In genomic region chr1:22872971-22873664, GRCh38 we compare ENCODE assay signal across 13 cellular contexts.
DNase-seq lines count a peak whose midpoint lies in the region; ATAC-seq, FAIRE-seq and TF ChIP-seq lines count a peak whose summit lies in the region.
"Had no signal": no experiment of that assay in that cellular context is flagged by ENCODE, and none has a peak within 500 bp of the region (broad histone marks: within the 10 kb centered on the region; RNA-seq: fewer than 3 reads in every experiment).

No MANE protein-coding gene starts in this region.

- peaks cover 4% of the 10 kb centered on the region for H3K36me3 ChIP-seq in bronchial epithelial cell (ENCODE audit: control insufficient read depth, insufficient read depth, low read length)
- no peaks in the 10 kb centered on the region for H3K36me3 ChIP-seq in trophoblast cell (ENCODE audit: control insufficient read depth in 1 of 2, insufficient read depth in 2 of 2, low read length in 2 of 2)
- no peaks in the 10 kb centered on the region for H3K36me3 ChIP-seq in psoas muscle (ENCODE audit: insufficient read depth in 1 of 2, low read depth in 1 of 2)

- H3K4me1 ChIP-seq in trophoblast cell (ENCODE audit: control insufficient read depth in 1 of 2, insufficient read depth in 2 of 2, low read length in 2 of 2): no peaks in the 10 kb centered on the region
- peaks cover 4% of the 10 kb centered on the region for H3K4me1 ChIP-seq in psoas muscle

- no peak overlapping the region for H3K9ac ChIP-seq in trophoblast cell (ENCODE audit: low read length)
- H3K9ac ChIP-seq: KMS-11 had no signal

- H2BK120ac ChIP-seq in trophoblast cell (ENCODE audit: insufficient read depth, low read length, poor library complexity): no peak overlapping the region

- no peak overlapping the region for H3K14ac ChIP-seq in trophoblast cell (ENCODE audit: low read length)

- H3K23ac ChIP-seq in trophoblast cell (ENCODE audit: low read length): no peak overlapping the region

- no peak overlapping the region for H2BK5ac ChIP-seq in trophoblast cell (ENCODE audit: low read depth, low read length, poor library complexity)

- no peak overlapping the region for H3K4ac ChIP-seq in trophoblast cell (ENCODE audit: low read depth, low read length)

- no peaks in the 10 kb centered on the region for H3K79me1 ChIP-seq in trophoblast cell (ENCODE audit: low read length)

- H2AK5ac ChIP-seq in trophoblast cell (ENCODE audit: low read length): no peak overlapping the region

- peak; percentile 85 for FAIRE-seq in bronchial epithelial cell (lab: Jason Lieb, UNC)
- FAIRE-seq: H1 had no signal

- no peaks in the 10 kb centered on the region for H3K36me3 Mint-ChIP-seq in activated T-cell treated with anti-CD3 and anti-CD28 coated beads, Interleukin-2, amount 50 U/mL, for 72 hours (ENCODE audit: insufficient read depth in 2 of 2)

- no peak overlapping the region for H3K4me3 Mint-ChIP-seq in activated T-cell treated with anti-CD3 and anti-CD28 coated beads, Interleukin-2, amount 50 U/mL, for 72 hours

- no peaks in the 10 kb centered on the region for H3K79me2 ChIP-seq in trophoblast cell (ENCODE audit: control insufficient read depth, insufficient read depth, low read length, poor library complexity)

- H3K4me3 ChIP-seq in bronchial epithelial cell (ENCODE audit: low read depth, low read length) (no peak overlapping the region), trophoblast cell (ENCODE audit: low read depth, low read length) (no peak overlapping the region), psoas muscle (no peak overlapping the region)

- H3K27me3 ChIP-seq in bronchial epithelial cell (ENCODE audit: control insufficient read depth, insufficient read depth, low read length) (no peaks in the 10 kb centered on the region), trophoblast cell (ENCODE audit: insufficient read depth, low read length) (no peaks in the 10 kb centered on the region), psoas muscle (ENCODE audit: insufficient read depth in 3 of 3, low read length in 2 of 3) (peaks cover 0 to 24% (median 0%) of the 10 kb centered on the region in 3 donors)

- intact Hi-C loops in psoas muscle (cut with DNase I): no loop called here

- no peaks in the 10 kb centered on the region for H3K4me1 Mint-ChIP-seq in activated T-cell treated with anti-CD3 and anti-CD28 coated beads, Interleukin-2, amount 50 U/mL, for 72 hours (ENCODE audit: low read depth)

- no peaks in the 10 kb centered on the region for H3K9me3 Mint-ChIP-seq in activated T-cell treated with anti-CD3 and anti-CD28 coated beads, Interleukin-2, amount 50 U/mL, for 72 hours

- DNase-seq in ACHN: peak; percentile 88
- DNase-seq in bronchial epithelial cell (ENCODE audit: low read depth): peak; percentile 80
- DNase-seq in kidney glomerular epithelial cell (lab: John Stamatoyannopoulos, UW): peak; percentile 86
- peak; percentile 71 to 81 for DNase-seq in trophoblast cell
- DNase-seq in retina: no peak
- DNase-seq in psoas muscle: no peak
- DNase-seq in activated T-cell treated with anti-CD3 and anti-CD28 coated beads, Interleukin-2, amount 50 U/mL, for 72 hours: no peak
- DNase-seq in SK-N-DZ (ENCODE audit: low spot score): no peak
- DNase-seq: C1 segment of cervical spinal cord, NCI-H2029, NCI-H526 treated with DMSO at 0.1 percent for 48 hours had no signal

- no peak overlapping the region for H3K27ac ChIP-seq in trophoblast cell (ENCODE audit: low read depth, low read length)
- H3K27ac ChIP-seq in psoas muscle: no peak overlapping the region
- H3K27ac ChIP-seq: KMS-11 had no signal

- H3K27ac Mint-ChIP-seq in activated T-cell treated with anti-CD3 and anti-CD28 coated beads, Interleukin-2, amount 50 U/mL, for 72 hours: no peak overlapping the region

- H4K91ac ChIP-seq in trophoblast cell (ENCODE audit: low read depth, low read length): no peak overlapping the region

- H3K4me2 ChIP-seq in trophoblast cell (ENCODE audit: low read length): no peak overlapping the region
- H3K4me2 ChIP-seq: KMS-11 had no signal

- TF ChIP-seq CTCF in bronchial epithelial cell (IDR thresholded peaks at IDR 0.05; ENCODE audit: insufficient read depth, low read length, severe bottlenecking) (no peak), psoas muscle (IDR thresholded peaks at IDR 0.05) (no peak)

- no peak overlapping the region for H4K12ac ChIP-seq in trophoblast cell (ENCODE audit: low read depth, low read length)

- H4K8ac ChIP-seq in trophoblast cell (ENCODE audit: low read depth, low read length): no peak overlapping the region

- no peak overlapping the region for H3K18ac ChIP-seq in trophoblast cell (ENCODE audit: low read length)

- whole genome bisulfite sequencing in trophoblast cell (ENCODE audit: extremely low coverage, insufficient coverage, insufficient read length): no CpG with 5 or more reads among the region's 11 CpGs
- WGBS in psoas muscle, 3 donors: 77 to 86% (median 82%) methylated on average over 11 of the region's 11 CpGs

- no peak for ATAC-seq in psoas muscle
- no peak for ATAC-seq in activated T-cell treated with anti-CD3 and anti-CD28 coated beads, Interleukin-2, amount 50 U/mL, for 72 hours (replicated peaks in 1 of 2)

- H2BK12ac ChIP-seq in trophoblast cell (ENCODE audit: low read length): no peak overlapping the region

- in situ Hi-C loops in ACHN (cut with HindIII; ENCODE audit: low pct_ligation_motif_present, low pct_unique_long_range_greater_than_20kb, low sequenced_read_pairs): no loop called here

- H3K27me3 Mint-ChIP-seq in activated T-cell treated with anti-CD3 and anti-CD28 coated beads, Interleukin-2, amount 50 U/mL, for 72 hours (ENCODE audit: low read depth): peaks cover 12% of the 10 kb centered on the region

- no peak overlapping the region for H2AFZ ChIP-seq in trophoblast cell (ENCODE audit: insufficient read depth, low read length, poor library complexity)

- H3K9me3 ChIP-seq in trophoblast cell (ENCODE audit: insufficient read depth, low read depth, low read length) (peaks cover 4% of the 10 kb centered on the region), psoas muscle (no peaks in the 10 kb centered on the region)

Comparison
In these comparisons a context has a peak if more than half of its experiments do, and no peak if none do; other contexts are left out.
1. DNase-seq: peak in ACHN (single experiment), bronchial epithelial cell (single experiment), kidney glomerular epithelial cell (single experiment) and trophoblast cell (2 of 2); none in retina (single experiment), psoas muscle (0 of 2), activated T-cell treated with anti-CD3 and anti-CD28 coated beads, Interleukin-2, amount 50 U/mL, for 72 hours (0 of 2) and SK-N-DZ (single experiment).